In genomic region chr2:42156756-42157155, GRCh38 we compare ENCODE assay signal across 26 cellular contexts.
"Had no signal": no experiment of that assay in that cellular context is flagged by ENCODE, and none has a peak within 500 bp of the region (broad histone marks: within the 10 kb centered on the region; RNA-seq: fewer than 3 reads in every experiment).

No MANE protein-coding gene starts in this region.

- ATAC-seq: activated CD4-positive, alpha-beta T cell treated with anti-CD3 and anti-CD28 coated beads for 36 hours; activated CD8-positive, alpha-beta T cell treated with anti-CD3 and anti-CD28 coated beads for 36 hours; activated T-cell treated with anti-CD3 and anti-CD28 coated beads, Interleukin-2, amount 50 U/mL, for 72 hours had no signal

- H3K27ac Mint-ChIP-seq: activated CD4-positive, alpha-beta T cell treated with anti-CD3 and anti-CD28 coated beads for 36 hours; activated CD8-positive, alpha-beta T cell treated with anti-CD3 and anti-CD28 coated beads for 36 hours; activated T-cell treated with anti-CD3 and anti-CD28 coated beads, Interleukin-2, amount 50 U/mL, for 72 hours; activated T-helper 2 cell treated with anti-CD3 and anti-CD28 coated beads, Interferon-gamma antibody, Interleukin-2, Interleukin-4, amounts not matched to agents 10 μg/mL and 5 μg/mL and 100 μg/mL, durations not matched to agents 14 hours and 24 hours and 36 hours; T-helper 1 cell treated with Interleukin-12 subunit alpha and Interleukin-12 subunit beta and Interleukin-4 antibody, amounts not matched to agents 30 μg/mL and 1 μg/mL, for 36 hours had no signal

- H3K4me1 ChIP-seq: breast epithelium had no signal

- H3K36me3 ChIP-seq: breast epithelium, MG63 had no signal

- H3K4me3 ChIP-seq: breast epithelium, MG63 had no signal

- H3K9ac ChIP-seq: KMS-11 had no signal

- H3K4me2 ChIP-seq: KMS-11 had no signal

- H3K27me3 Mint-ChIP-seq: activated CD4-positive, alpha-beta T cell treated with anti-CD3 and anti-CD28 coated beads for 36 hours; activated CD8-positive, alpha-beta T cell treated with anti-CD3 and anti-CD28 coated beads for 36 hours had no signal

- H3K4me1 Mint-ChIP-seq: activated CD4-positive, alpha-beta T cell treated with anti-CD3 and anti-CD28 coated beads for 36 hours had no signal

- H3K9me3 Mint-ChIP-seq: activated CD8-positive, alpha-beta T cell treated with anti-CD3 and anti-CD28 coated beads for 36 hours; activated T-cell treated with anti-CD3 and anti-CD28 coated beads, Interleukin-2, amount 50 U/mL, for 72 hours; activated T-helper 2 cell treated with anti-CD3 and anti-CD28 coated beads, Interferon-gamma antibody, Interleukin-2, Interleukin-4, amounts not matched to agents 10 μg/mL and 5 μg/mL and 100 μg/mL, durations not matched to agents 14 hours and 24 hours and 36 hours; T-helper 1 cell treated with Interleukin-12 subunit alpha and Interleukin-12 subunit beta and Interleukin-4 antibody, amounts not matched to agents 30 μg/mL and 1 μg/mL, for 36 hours had no signal

- H3K27me3 ChIP-seq: breast epithelium, MG63 had no signal

- H3K4me3 Mint-ChIP-seq: activated CD4-positive, alpha-beta T cell treated with anti-CD3 and anti-CD28 coated beads for 36 hours; activated CD8-positive, alpha-beta T cell treated with anti-CD3 and anti-CD28 coated beads for 36 hours; activated T-cell treated with anti-CD3 and anti-CD28 coated beads, Interleukin-2, amount 50 U/mL, for 72 hours; T-helper 1 cell treated with Interleukin-12 subunit alpha and Interleukin-12 subunit beta and Interleukin-4 antibody, amounts not matched to agents 30 μg/mL and 1 μg/mL, for 36 hours had no signal

- H3K27ac ChIP-seq: breast epithelium, KMS-11, VCaP had no signal

- DNase-seq: activated CD4-positive, alpha-beta T cell treated with anti-CD3 and anti-CD28 coated beads for 36 hours; activated CD8-positive, alpha-beta memory T cell treated with anti-CD3 and anti-CD28 coated beads, Interleukin-2, amount 50 U/mL, for 4 hours; activated CD8-positive, alpha-beta T cell treated with anti-CD3 and anti-CD28 coated beads for 36 hours; activated gamma-delta T cell treated with Interleukin-2 at 50 U/mL for 16 hours; activated naive CD4-positive, alpha-beta T cell treated with anti-CD3 and anti-CD28 coated beads, Interleukin-2, amount 50 U/mL, for 16 hours; activated T-cell treated with anti-CD3 and anti-CD28 coated beads, Interleukin-2, amount 50 U/mL, for 72 hours; aorta; caudate nucleus; MG63; MV-4-11; NCI-H1092 treated with DMSO at 0.1 percent for 48 hours; NCI-H1417 treated with DMSO at 0.1 percent for 48 hours; NCI-H1694; NCI-H2029; NCI-H2107; NCI-H2171 treated with DMSO at 0.1 percent for 48 hours; NCI-H226; NCI-H69; NK-92 treated with Interleukin-12 subunit alpha and Interleukin-12 subunit beta, amount 100 ng/mL, for 24 hours; SHP77 treated with DMSO at 0.1 percent for 48 hours; T-helper 9 cell had no signal
